In genomic region chr15:89088605-89089315, GRCh38 we compare ENCODE assay signal across 8 cellular contexts. TPM values are rescaled to one million over a fixed set of nuclear protein-coding genes. Genes with fewer than 3 reads are reported as not detected.
A peak's percentile ranks its signal among the peaks of the same experiment; 100 is the strongest.
DNase-seq lines count a peak whose midpoint lies in the region; ATAC-seq and TF ChIP-seq lines count a peak whose summit lies in the region.

No MANE protein-coding gene starts in this region.

- H3K4me3 ChIP-seq in GM12864 (ENCODE audit: low read depth, low read length) (peak overlapping the region; percentile 88), HCT116 (replicated peaks in 1 of 2; ENCODE audit: low read depth in 1 of 2, low read length in 2 of 2) (peak overlapping the region; percentile 86 to 89), SU-DHL-6 (ENCODE audit: insufficient read depth, low read length, poor library complexity, severe bottlenecking) (peak overlapping the region; percentile 73), fibroblast of mammary gland (ENCODE audit: control insufficient read depth, low read depth, low read length) (peak overlapping the region; percentile 84), osteoblast (ENCODE audit: insufficient read depth, low read length) (peak overlapping the region; percentile 87)

- H3K79me2 ChIP-seq in HCT116 (ENCODE audit: insufficient read depth, low read length) (peaks cover 5% of the 10 kb centered on the region; the same call in 1 of the 2 replicates), SU-DHL-6 (ENCODE audit: insufficient read depth, low read length) (no peaks in the 10 kb centered on the region), osteoblast (ENCODE audit: insufficient read depth, low read length) (peaks cover 48% of the 10 kb centered on the region)

- BruUV-seq in HCT116 (replicated peaks; lab: Mats Ljungman, UMichigan) = TSS peak; percentile 43

- TF ChIP-seq CTCF in GM12864 (IDR thresholded peaks at IDR 0.05; ENCODE audit: low read depth, low read length, missing control alignments) = no peak
- no peak for TF ChIP-seq CTCF in HCT116 (IDR thresholded peaks at IDR 0.05 in 2 of 3, conservative IDR thresholded peaks at IDR 0.05 in 1 of 3; ENCODE audit: borderline replicate concordance in 1 of 3, insufficient read depth in 1 of 3, low read depth in 2 of 3, low read length in 2 of 3)
- no peak for TF ChIP-seq CTCF in SU-DHL-6 (IDR thresholded peaks at IDR 0.05; ENCODE audit: insufficient read depth, low read length, poor library complexity, severe bottlenecking)
- TF ChIP-seq CTCF in fibroblast of mammary gland (conservative IDR thresholded peaks at IDR 0.05; ENCODE audit: control insufficient read depth, insufficient read depth, low read depth, low read length) = no peak
- TF ChIP-seq CTCF in osteoblast (IDR thresholded peaks at IDR 0.05; ENCODE audit: extremely low read depth, low read depth, low read length) = no peak
- TF ChIP-seq CTCF in omental fat pad (IDR thresholded peaks at IDR 0.05) = no peak

- peak; percentile 7 for ATAC-seq in HCT116
- no peak for ATAC-seq in omental fat pad (ENCODE audit: low FRiP score)

- CTCF ChIA-PET in HCT116 (lab: Charles Lee) = interaction anchor here (0.8 to 3.5 kb wide), 12 partner anchors 13 to 210 kb away, joined by 3 to 14 read pairs (median 6); no protein-coding TSS in a partner anchor

- peak overlapping the region; percentile 87 for H3K4me2 ChIP-seq in HCT116 (ENCODE audit: low read length)
- H3K4me2 ChIP-seq in SU-DHL-6 (ENCODE audit: low read depth, low read length, poor library complexity, severe bottlenecking) = peak overlapping the region; percentile 59
- H3K4me2 ChIP-seq in osteoblast (ENCODE audit: insufficient read depth, low read length) = peak overlapping the region; percentile 86

- no peaks in the 10 kb centered on the region for H3F3A ChIP-seq in SU-DHL-6 (ENCODE audit: insufficient read depth)

- POLR2A ChIA-PET in HCT116 (lab: Charles Lee) = interaction anchor here (0.7 to 2.1 kb wide), 12 partner anchors 9 to 177 kb away, joined by 3 to 17 read pairs (median 4); no protein-coding TSS in a partner anchor

- intact Hi-C loops in HCT116 (cut with micrococcal nuclease) = no loop called here

- RAD21 ChIA-PET in HCT116 (lab: Charles Lee; ENCODE audit: low non-redundant PET in 1 of 2, low total read pairs in 2 of 2, uncharacterized antibody in 2 of 2, unreplicated experiment in 2 of 2) = interaction anchor here in 1 of 2 experiments (0.9 kb wide), 1 partner anchor 89 kb away, joined by 7 read pairs; no protein-coding TSS in a partner anchor

- H3K9ac ChIP-seq in HCT116 (ENCODE audit: low read length) (peak overlapping the region; percentile 79), SU-DHL-6 (ENCODE audit: low read length) (peak overlapping the region; percentile 70)

- H3K9me3 ChIP-seq in HCT116 (ENCODE audit: control insufficient read depth in 1 of 2, insufficient read depth in 1 of 2, low read depth in 1 of 2, low read length in 2 of 2) (no peaks in the 10 kb centered on the region), SU-DHL-6 (ENCODE audit: insufficient read depth, low read length) (no peaks in the 10 kb centered on the region), osteoblast (ENCODE audit: low read depth, low read length) (no peaks in the 10 kb centered on the region)

- H3K27ac ChIP-seq in HCT116 (ENCODE audit: low read depth, low read length) (peak overlapping the region; percentile 40; the same call in 1 of the 2 replicates), SU-DHL-6 (ENCODE audit: low read depth, low read length) (no peak overlapping the region), osteoblast (ENCODE audit: low read depth, low read length) (peak overlapping the region; percentile 93)

- H3K4me1 ChIP-seq in HCT116 (ENCODE audit: control insufficient read depth in 1 of 2, insufficient read depth in 2 of 2, low read length in 2 of 2) = peaks cover 12 to 35% of the 10 kb centered on the region in 2 experiments
- H3K4me1 ChIP-seq in osteoblast (ENCODE audit: insufficient read depth, low read length) = peaks cover 50% of the 10 kb centered on the region

- TF ChIP-seq RAD21 in HCT116 (IDR thresholded peaks at IDR 0.05; ENCODE audit: low read depth) = no peak

- H3K27me3 ChIP-seq in HCT116 (ENCODE audit: insufficient read depth, low read length) (no peaks in the 10 kb centered on the region), SU-DHL-6 (ENCODE audit: low read length) (no peaks in the 10 kb centered on the region), osteoblast (ENCODE audit: insufficient read depth, low read length) (no peaks in the 10 kb centered on the region)

- TF ChIP-seq POLR2A in HCT116 (IDR thresholded peaks at IDR 0.05; ENCODE audit: borderline replicate concordance, extremely low read depth, insufficient read depth, insufficient read length) = no peak

- no peak overlapping the region for H2AFZ ChIP-seq in HCT116 (ENCODE audit: low read depth, low read length, poor library complexity, severe bottlenecking)
- peak overlapping the region; percentile 68 for H2AFZ ChIP-seq in SU-DHL-6 (ENCODE audit: low read depth, low read length, severe bottlenecking)
- peak overlapping the region; percentile 17 for H2AFZ ChIP-seq in osteoblast (ENCODE audit: low read length)

- no peaks in the 10 kb centered on the region for H3K36me3 ChIP-seq in HCT116 (ENCODE audit: control insufficient read depth in 1 of 2, insufficient read depth in 2 of 2, low read length in 2 of 2)
- no peaks in the 10 kb centered on the region for H3K36me3 ChIP-seq in SU-DHL-6 (ENCODE audit: low read length)
- peaks cover 3% of the 10 kb centered on the region for H3K36me3 ChIP-seq in osteoblast (ENCODE audit: insufficient read depth, low read length)

- H4K20me1 ChIP-seq in HCT116 (ENCODE audit: insufficient read depth) (no peaks in the 10 kb centered on the region), SU-DHL-6 (ENCODE audit: low read depth, low read length) (no peaks in the 10 kb centered on the region), osteoblast (ENCODE audit: insufficient read depth, low read length) (no peaks in the 10 kb centered on the region)

- no peaks in the 10 kb centered on the region for H3K9me2 ChIP-seq in HCT116 (ENCODE audit: insufficient read depth)
- H3K9me2 ChIP-seq in SU-DHL-6 (replicated peaks; ENCODE audit: insufficient read depth, low read length) = no peaks in the 10 kb centered on the region

- DNase-seq in GM12864 (ENCODE audit: low read depth) (no peak), HCT116 (ENCODE audit: low read depth, low spot score) (no peak), fibroblast of mammary gland (ENCODE audit: low read depth) (no peak), osteoblast (ENCODE audit: insufficient read length, low spot score, missing footprints) (no peak), middle frontal gyrus (ENCODE audit: extremely low spot score, low spot score) (no peak), HPDE6-E6E7 (ENCODE audit: extremely low spot score) (no peak), omental fat pad (ENCODE audit: low spot score) (no peak)

TF ChIP-seq in HCT116, 20 proteins besides CTCF, POLR2A, EP300 and RAD21:
- TF ChIP-seq CEBPB (IDR thresholded peaks at IDR 0.05; ENCODE audit: low read depth) (no peak), ZFX (IDR thresholded peaks at IDR 0.05) (peak; percentile 27; the same call in 1 of the 2 replicates)

RNA-seq across cellular contexts. Expression of gene ABHD2, which starts 0.5 kb away (rescaled TPM):
- total RNA-seq in HCT116 (2021; ENCODE audit: unreplicated experiment) (40.8 TPM), osteoblast (115 and 151 TPM in 2 replicates), omental fat pad (100 to 1,000 TPM in 1 of 4 donors, 10 to 100 TPM in 3; 53.3 to 110 (median 68.6) TPM)
- 23.2 and 26.8 TPM in 2 replicates for polyA plus RNA-seq in HCT116 (2012)
